1 cellular context compared by ENCODE assay signal in genomic region chr19:900302-901111, GRCh38.
A peak's percentile ranks its signal among the peaks of the same experiment; 100 is the strongest.
TF ChIP-seq lines count a peak whose summit lies in the region.

No MANE protein-coding gene starts in this region.

TF ChIP-seq in K562, 482 proteins besides CTCF, POLR2A, EP300 and RAD21 (continued from another document and continues in another):
- TF ChIP-seq CHAMP1 (IDR thresholded peaks at IDR 0.05): no peak
- no peak for TF ChIP-seq ZNF707 (CRISPR knock-in tag; conservative IDR thresholded peaks at IDR 0.05)
- TF ChIP-seq, protein P1, sequence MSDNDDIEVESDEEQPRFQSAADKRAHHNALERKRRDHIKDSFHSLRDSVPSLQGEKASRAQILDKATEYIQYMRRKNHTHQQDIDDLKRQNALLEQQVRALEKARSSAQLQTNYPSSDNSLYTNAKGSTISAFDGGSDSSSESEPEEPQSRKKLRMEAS (CRISPR knock-in tag; IDR thresholded peaks at IDR 0.05): peak; percentile 62
- no peak for TF ChIP-seq PHF20 (IDR thresholded peaks at IDR 0.05; ENCODE audit: partially characterized antibody)
- TF ChIP-seq JUN (IDR thresholded peaks at IDR 0.05; ENCODE audit: borderline replicate concordance, low read depth, low read length): no peak
- TF ChIP-seq JUN (CRISPR knock-in tag; IDR thresholded peaks at IDR 0.05; ENCODE audit: borderline replicate concordance): no peak
- TF ChIP-seq, protein P2, sequence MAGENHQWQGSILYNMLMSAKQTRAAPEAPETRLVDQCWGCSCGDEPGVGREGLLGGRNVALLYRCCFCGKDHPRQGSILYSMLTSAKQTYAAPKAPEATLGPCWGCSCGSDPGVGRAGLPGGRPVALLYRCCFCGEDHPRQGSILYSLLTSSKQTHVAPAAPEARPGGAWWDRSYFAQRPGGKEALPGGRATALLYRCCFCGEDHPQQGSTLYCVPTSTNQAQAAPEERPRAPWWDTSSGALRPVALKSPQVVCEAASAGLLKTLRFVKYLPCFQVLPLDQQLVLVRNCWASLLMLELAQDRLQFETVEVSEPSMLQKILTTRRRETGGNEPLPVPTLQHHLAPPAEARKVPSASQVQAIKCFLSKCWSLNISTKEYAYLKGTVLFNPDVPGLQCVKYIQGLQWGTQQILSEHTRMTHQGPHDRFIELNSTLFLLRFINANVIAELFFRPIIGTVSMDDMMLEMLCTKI (IDR thresholded peaks at IDR 0.05; ENCODE audit: partially characterized antibody): no peak
- TF ChIP-seq NFYB (IDR thresholded peaks at IDR 0.05; ENCODE audit: extremely low read depth, insufficient read length): no peak
- TF ChIP-seq FOXM1 (IDR thresholded peaks at IDR 0.05; ENCODE audit: low read depth): no peak
- no peak for TF ChIP-seq FOXM1 (CRISPR knock-in tag; IDR thresholded peaks at IDR 0.05; ENCODE audit: low read depth)
- TF ChIP-seq, protein P3, sequence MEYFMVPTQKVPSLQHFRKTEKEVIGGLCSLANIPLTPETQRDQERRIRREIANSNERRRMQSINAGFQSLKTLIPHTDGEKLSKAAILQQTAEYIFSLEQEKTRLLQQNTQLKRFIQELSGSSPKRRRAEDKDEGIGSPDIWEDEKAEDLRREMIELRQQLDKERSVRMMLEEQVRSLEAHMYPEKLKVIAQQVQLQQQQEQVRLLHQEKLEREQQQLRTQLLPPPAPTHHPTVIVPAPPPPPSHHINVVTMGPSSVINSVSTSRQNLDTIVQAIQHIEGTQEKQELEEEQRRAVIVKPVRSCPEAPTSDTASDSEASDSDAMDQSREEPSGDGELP (CRISPR knock-in tag; IDR thresholded peaks at IDR 0.05; ENCODE audit: borderline replicate concordance): peak; percentile 36; the same call in 1 of the 2 replicates
- TF ChIP-seq PTRF (tag; IDR thresholded peaks at IDR 0.05): no peak
- TF ChIP-seq MEIS2 (IDR thresholded peaks at IDR 0.05; ENCODE audit: partially characterized antibody): no peak
- no peak for TF ChIP-seq SAP30 (IDR thresholded peaks at IDR 0.05; ENCODE audit: borderline replicate concordance, insufficient read depth, low read depth, low read length, poor library complexity, severe bottlenecking)
- peak; percentile 59; the same call in 1 of the 2 replicates for TF ChIP-seq EP400 (IDR thresholded peaks at IDR 0.05)
- peak; percentile 53 for TF ChIP-seq SUPT5H (IDR thresholded peaks at IDR 0.05)
- no peak for TF ChIP-seq ZNF165 (CRISPR knock-in tag; IDR thresholded peaks at IDR 0.05; ENCODE audit: borderline replicate concordance)
- no peak for TF ChIP-seq CBFB (CRISPR knock-in tag; IDR thresholded peaks at IDR 0.05)
- no peak for TF ChIP-seq HNRNPK (IDR thresholded peaks at IDR 0.05; ENCODE audit: low read depth, low read length, poor library complexity, severe bottlenecking)
- TF ChIP-seq, protein P4, sequence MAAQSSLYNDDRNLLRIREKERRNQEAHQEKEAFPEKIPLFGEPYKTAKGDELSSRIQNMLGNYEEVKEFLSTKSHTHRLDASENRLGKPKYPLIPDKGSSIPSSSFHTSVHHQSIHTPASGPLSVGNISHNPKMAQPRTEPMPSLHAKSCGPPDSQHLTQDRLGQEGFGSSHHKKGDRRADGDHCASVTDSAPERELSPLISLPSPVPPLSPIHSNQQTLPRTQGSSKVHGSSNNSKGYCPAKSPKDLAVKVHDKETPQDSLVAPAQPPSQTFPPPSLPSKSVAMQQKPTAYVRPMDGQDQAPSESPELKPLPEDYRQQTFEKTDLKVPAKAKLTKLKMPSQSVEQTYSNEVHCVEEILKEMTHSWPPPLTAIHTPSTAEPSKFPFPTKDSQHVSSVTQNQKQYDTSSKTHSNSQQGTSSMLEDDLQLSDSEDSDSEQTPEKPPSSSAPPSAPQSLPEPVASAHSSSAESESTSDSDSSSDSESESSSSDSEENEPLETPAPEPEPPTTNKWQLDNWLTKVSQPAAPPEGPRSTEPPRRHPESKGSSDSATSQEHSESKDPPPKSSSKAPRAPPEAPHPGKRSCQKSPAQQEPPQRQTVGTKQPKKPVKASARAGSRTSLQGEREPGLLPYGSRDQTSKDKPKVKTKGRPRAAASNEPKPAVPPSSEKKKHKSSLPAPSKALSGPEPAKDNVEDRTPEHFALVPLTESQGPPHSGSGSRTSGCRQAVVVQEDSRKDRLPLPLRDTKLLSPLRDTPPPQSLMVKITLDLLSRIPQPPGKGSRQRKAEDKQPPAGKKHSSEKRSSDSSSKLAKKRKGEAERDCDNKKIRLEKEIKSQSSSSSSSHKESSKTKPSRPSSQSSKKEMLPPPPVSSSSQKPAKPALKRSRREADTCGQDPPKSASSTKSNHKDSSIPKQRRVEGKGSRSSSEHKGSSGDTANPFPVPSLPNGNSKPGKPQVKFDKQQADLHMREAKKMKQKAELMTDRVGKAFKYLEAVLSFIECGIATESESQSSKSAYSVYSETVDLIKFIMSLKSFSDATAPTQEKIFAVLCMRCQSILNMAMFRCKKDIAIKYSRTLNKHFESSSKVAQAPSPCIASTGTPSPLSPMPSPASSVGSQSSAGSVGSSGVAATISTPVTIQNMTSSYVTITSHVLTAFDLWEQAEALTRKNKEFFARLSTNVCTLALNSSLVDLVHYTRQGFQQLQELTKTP (IDR thresholded peaks at IDR 0.05; ENCODE audit: low read depth in 1 of 2, partially characterized antibody in 2 of 2): no peak
- no peak for TF ChIP-seq ZNF316 (IDR thresholded peaks at IDR 0.05)
- TF ChIP-seq CBFA2T3 (IDR thresholded peaks at IDR 0.05): no peak
- TF ChIP-seq SMARCB1 (IDR thresholded peaks at IDR 0.05; ENCODE audit: insufficient read length, low read depth): no peak
- TF ChIP-seq TOE1 (IDR thresholded peaks at IDR 0.05; ENCODE audit: borderline replicate concordance): no peak
- no peak for TF ChIP-seq TOE1 (CRISPR knock-in tag; IDR thresholded peaks at IDR 0.05; ENCODE audit: borderline replicate concordance, low read depth)
- TF ChIP-seq TEAD4 (IDR thresholded peaks at IDR 0.05; ENCODE audit: low read length): 0 out of 2 replicates have a peak, but pooled peaks have one; percentile 14
- TF ChIP-seq TEAD4 (CRISPR knock-in tag; IDR thresholded peaks at IDR 0.05; ENCODE audit: borderline replicate concordance): no peak
- TF ChIP-seq SP2 (IDR thresholded peaks at IDR 0.05; ENCODE audit: extremely low read depth, low read depth, low read length, poor library complexity, severe bottlenecking): no peak
- TF ChIP-seq RNF2 (IDR thresholded peaks at IDR 0.05): no peak
- TF ChIP-seq HMG20B (CRISPR knock-in tag; IDR thresholded peaks at IDR 0.05): no peak
- TF ChIP-seq ZNF408 (CRISPR knock-in tag; IDR thresholded peaks at IDR 0.05; ENCODE audit: low read depth): no peak
- TF ChIP-seq ETS2 (tag; IDR thresholded peaks at IDR 0.05; ENCODE audit: borderline replicate concordance, poor library complexity, severe bottlenecking): no peak
- TF ChIP-seq PHB (CRISPR knock-in tag; IDR thresholded peaks at IDR 0.05): no peak
- TF ChIP-seq IRF2 (CRISPR knock-in tag; IDR thresholded peaks at IDR 0.05): no peak
- no peak for TF ChIP-seq ETV6 (IDR thresholded peaks at IDR 0.05; ENCODE audit: borderline replicate concordance in 1 of 2, low read depth in 2 of 2, low read length in 1 of 2)
- TF ChIP-seq ETV6 (CRISPR knock-in tag; IDR thresholded peaks at IDR 0.05; ENCODE audit: borderline replicate concordance): no peak
- no peak for TF ChIP-seq HLTF (IDR thresholded peaks at IDR 0.05)
- no peak for TF ChIP-seq TAF7 (tag; IDR thresholded peaks at IDR 0.05)
- no peak for TF ChIP-seq MAZ (CRISPR knock-in tag; conservative IDR thresholded peaks at IDR 0.05 in 1 of 2, IDR thresholded peaks at IDR 0.05 in 1 of 2)
- no peak for TF ChIP-seq RB1 (IDR thresholded peaks at IDR 0.05; ENCODE audit: low read depth)
- TF ChIP-seq RBM17 (IDR thresholded peaks at IDR 0.05; ENCODE audit: borderline replicate concordance, low read depth, low read length): no peak
- no peak for TF ChIP-seq GTF2F1 (IDR thresholded peaks at IDR 0.05; ENCODE audit: low read depth, low read length)
- no peak for TF ChIP-seq NCOA2 (IDR thresholded peaks at IDR 0.05; ENCODE audit: partially characterized antibody in 2 of 2)
- no peak for TF ChIP-seq KLF1 (tag; IDR thresholded peaks at IDR 0.05)
- no peak for TF ChIP-seq TAF9B (IDR thresholded peaks at IDR 0.05; ENCODE audit: partially characterized antibody)
- no peak for TF ChIP-seq GATAD2A (IDR thresholded peaks at IDR 0.05)
- TF ChIP-seq STAT5A (IDR thresholded peaks at IDR 0.05; ENCODE audit: borderline replicate concordance, low read length): no peak
- TF ChIP-seq ARHGAP35 (IDR thresholded peaks at IDR 0.05; ENCODE audit: partially characterized antibody): no peak
- no peak for TF ChIP-seq IRF9 (tag; IDR thresholded peaks at IDR 0.05)
- TF ChIP-seq C11orf30 (IDR thresholded peaks at IDR 0.05; ENCODE audit: low read depth): no peak
- TF ChIP-seq, protein P5, sequence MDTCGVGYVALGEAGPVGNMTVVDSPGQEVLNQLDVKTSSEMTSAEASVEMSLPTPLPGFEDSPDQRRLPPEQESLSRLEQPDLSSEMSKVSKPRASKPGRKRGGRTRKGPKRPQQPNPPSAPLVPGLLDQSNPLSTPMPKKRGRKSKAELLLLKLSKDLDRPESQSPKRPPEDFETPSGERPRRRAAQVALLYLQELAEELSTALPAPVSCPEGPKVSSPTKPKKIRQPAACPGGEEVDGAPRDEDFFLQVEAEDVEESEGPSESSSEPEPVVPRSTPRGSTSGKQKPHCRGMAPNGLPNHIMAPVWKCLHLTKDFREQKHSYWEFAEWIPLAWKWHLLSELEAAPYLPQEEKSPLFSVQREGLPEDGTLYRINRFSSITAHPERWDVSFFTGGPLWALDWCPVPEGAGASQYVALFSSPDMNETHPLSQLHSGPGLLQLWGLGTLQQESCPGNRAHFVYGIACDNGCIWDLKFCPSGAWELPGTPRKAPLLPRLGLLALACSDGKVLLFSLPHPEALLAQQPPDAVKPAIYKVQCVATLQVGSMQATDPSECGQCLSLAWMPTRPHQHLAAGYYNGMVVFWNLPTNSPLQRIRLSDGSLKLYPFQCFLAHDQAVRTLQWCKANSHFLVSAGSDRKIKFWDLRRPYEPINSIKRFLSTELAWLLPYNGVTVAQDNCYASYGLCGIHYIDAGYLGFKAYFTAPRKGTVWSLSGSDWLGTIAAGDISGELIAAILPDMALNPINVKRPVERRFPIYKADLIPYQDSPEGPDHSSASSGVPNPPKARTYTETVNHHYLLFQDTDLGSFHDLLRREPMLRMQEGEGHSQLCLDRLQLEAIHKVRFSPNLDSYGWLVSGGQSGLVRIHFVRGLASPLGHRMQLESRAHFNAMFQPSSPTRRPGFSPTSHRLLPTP (IDR thresholded peaks at IDR 0.05; ENCODE audit: borderline replicate concordance, extremely low read depth, insufficient read length): no peak
- TF ChIP-seq, protein P6, sequence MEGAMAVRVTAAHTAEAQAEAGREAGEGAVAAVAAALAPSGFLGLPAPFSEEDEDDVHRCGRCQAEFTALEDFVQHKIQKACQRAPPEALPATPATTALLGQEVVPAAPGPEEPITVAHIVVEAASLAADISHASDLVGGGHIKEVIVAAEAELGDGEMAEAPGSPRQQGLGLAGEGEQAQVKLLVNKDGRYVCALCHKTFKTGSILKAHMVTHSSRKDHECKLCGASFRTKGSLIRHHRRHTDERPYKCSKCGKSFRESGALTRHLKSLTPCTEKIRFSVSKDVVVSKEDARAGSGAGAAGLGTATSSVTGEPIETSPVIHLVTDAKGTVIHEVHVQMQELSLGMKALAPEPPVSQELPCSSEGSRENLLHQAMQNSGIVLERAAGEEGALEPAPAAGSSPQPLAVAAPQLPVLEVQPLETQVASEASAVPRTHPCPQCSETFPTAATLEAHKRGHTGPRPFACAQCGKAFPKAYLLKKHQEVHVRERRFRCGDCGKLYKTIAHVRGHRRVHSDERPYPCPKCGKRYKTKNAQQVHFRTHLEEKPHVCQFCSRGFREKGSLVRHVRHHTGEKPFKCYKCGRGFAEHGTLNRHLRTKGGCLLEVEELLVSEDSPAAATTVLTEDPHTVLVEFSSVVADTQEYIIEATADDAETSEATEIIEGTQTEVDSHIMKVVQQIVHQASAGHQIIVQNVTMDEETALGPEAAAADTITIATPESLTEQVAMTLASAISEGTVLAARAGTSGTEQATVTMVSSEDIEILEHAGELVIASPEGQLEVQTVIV (CRISPR knock-in tag; IDR thresholded peaks at IDR 0.05; ENCODE audit: borderline replicate concordance): no peak
- no peak for TF ChIP-seq CBX1 (IDR thresholded peaks at IDR 0.05; ENCODE audit: low read depth)
- TF ChIP-seq, protein P7, sequence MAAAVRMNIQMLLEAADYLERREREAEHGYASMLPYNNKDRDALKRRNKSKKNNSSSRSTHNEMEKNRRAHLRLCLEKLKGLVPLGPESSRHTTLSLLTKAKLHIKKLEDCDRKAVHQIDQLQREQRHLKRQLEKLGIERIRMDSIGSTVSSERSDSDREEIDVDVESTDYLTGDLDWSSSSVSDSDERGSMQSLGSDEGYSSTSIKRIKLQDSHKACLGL (CRISPR knock-in tag; IDR thresholded peaks at IDR 0.05; ENCODE audit: borderline replicate concordance, poor library complexity, severe bottlenecking): no peak
- no peak for TF ChIP-seq ZNF717 (CRISPR knock-in tag; IDR thresholded peaks at IDR 0.05)
